ENCODE assay signal across 23 cellular contexts in the genomic region with DNA sequence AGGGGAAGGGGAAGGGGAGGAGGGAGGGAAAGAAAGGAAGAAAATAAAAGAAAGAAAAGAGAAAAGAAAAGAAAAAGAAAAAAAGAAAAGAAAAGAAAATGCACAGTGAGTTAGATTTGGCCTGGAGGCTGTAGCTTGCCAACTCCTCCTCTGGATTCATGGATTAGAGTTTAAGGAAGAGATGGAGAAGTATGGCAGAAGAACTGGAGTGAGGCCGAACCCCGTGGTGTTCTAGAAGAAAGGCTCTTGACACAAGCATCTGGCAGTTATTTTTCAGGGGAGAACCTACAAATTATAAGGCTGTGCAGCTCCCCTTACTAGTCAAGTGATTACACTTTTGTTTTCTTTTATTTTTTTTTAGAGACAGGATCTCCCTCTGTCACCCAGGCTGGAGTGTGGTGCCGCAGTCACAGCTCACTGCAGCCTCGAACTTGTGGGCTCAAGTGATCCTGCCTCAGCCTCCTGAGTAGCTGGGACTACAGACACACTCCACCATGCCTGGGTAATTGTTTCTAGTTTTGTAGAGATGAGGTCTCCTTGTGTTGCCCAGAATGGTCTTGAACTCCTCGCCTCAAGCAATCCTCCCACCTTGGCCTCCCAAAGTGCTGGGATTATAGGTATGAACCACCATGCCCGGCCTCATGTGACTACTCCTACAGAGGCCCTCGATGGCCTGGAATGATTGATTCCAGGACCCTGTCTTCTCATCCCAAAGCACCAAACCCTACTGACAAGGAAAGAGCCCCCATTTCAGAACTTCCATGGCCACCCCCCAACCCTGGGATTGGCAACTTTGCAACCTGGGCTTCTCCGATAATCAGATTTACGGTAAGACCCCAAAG. TPM values are rescaled to one million over a fixed set of nuclear protein-coding genes. Genes with fewer than 3 reads are reported as not detected.
DNase-seq lines count a peak whose midpoint lies in the region; ATAC-seq and TF ChIP-seq lines count a peak whose summit lies in the region.
"Had no signal": no experiment of that assay in that cellular context is flagged by ENCODE, and none has a peak within 500 bp of the region (broad histone marks: within the 10 kb centered on the region; RNA-seq: fewer than 3 reads in every experiment).

No MANE protein-coding gene starts in this region.

- POLR2A ChIA-PET in WTC11 (lab: Charles Lee), result no interaction called here

- H3K36me3 ChIP-seq in upper lobe of right lung, result no peaks in the 10 kb centered on the region
- H3K36me3 ChIP-seq: MG63 had no signal

- peaks cover 3% of the 10 kb centered on the region for H3K4me1 ChIP-seq in upper lobe of right lung

- H3K9me3 ChIP-seq in upper lobe of right lung, result no peaks in the 10 kb centered on the region
- H3K9me3 ChIP-seq: BLaER1 treated with 17β-estradiol and CSF1 and Interleukin-3, amounts not matched to agents 10 nM and 100 nM; MG63 had no signal

- H3K4me3 ChIP-seq in upper lobe of right lung, result no peak overlapping the region
- H3K4me3 ChIP-seq: BLaER1 treated with 17β-estradiol and CSF1 and Interleukin-3, amounts not matched to agents 10 nM and 100 nM; GM12878; MG63 had no signal

- CTCF ChIA-PET in WTC11 (lab: Charles Lee), result interaction anchor here (0.6 kb wide), 1 partner anchor 847 kb away, joined by 3 read pairs; no protein-coding TSS in a partner anchor

- H3K27ac Mint-ChIP-seq in CD14-positive monocyte (no peak overlapping the region), WTC11 (no peak overlapping the region), nephron progenitor cell (no peak overlapping the region)
- H3K27ac Mint-ChIP-seq: CD4-positive, alpha-beta memory T cell had no signal

- H3K4me3 Mint-ChIP-seq in CD14-positive monocyte, result no peak overlapping the region
- no peak overlapping the region for H3K4me3 Mint-ChIP-seq in WTC11
- no peak overlapping the region for H3K4me3 Mint-ChIP-seq in nephron progenitor cell
- H3K4me3 Mint-ChIP-seq: CD4-positive, alpha-beta memory T cell had no signal

- H3K27me3 Mint-ChIP-seq in CD14-positive monocyte (ENCODE audit: low read depth in 3 of 3), result peaks cover 0 to 5% (median 4%) of the 10 kb centered on the region in 3 donors
- no peaks in the 10 kb centered on the region; the same call in 1 of the 2 replicates for H3K27me3 Mint-ChIP-seq in WTC11 (ENCODE audit: low read depth)
- peaks cover 5% of the 10 kb centered on the region for H3K27me3 Mint-ChIP-seq in nephron progenitor cell (ENCODE audit: low read depth, poor library complexity)
- H3K27me3 Mint-ChIP-seq: CD4-positive, alpha-beta memory T cell had no signal

- no peak for ATAC-seq in WTC11
- no peak for ATAC-seq in upper lobe of right lung
- no peak for ATAC-seq in HG03520 (IDR thresholded peaks at IDR 0.05; ENCODE audit: unreplicated experiment)
- ATAC-seq: GM12878, HCT116 had no signal

- H3K9me3 Mint-ChIP-seq in CD14-positive monocyte (no peaks in the 10 kb centered on the region), WTC11 (no peaks in the 10 kb centered on the region), nephron progenitor cell (no peaks in the 10 kb centered on the region)

- TF ChIP-seq CTCF in CD14-positive monocyte (IDR thresholded peaks at IDR 0.05) (no peak), WTC11 (IDR thresholded peaks at IDR 0.05) (no peak), upper lobe of right lung (IDR thresholded peaks at IDR 0.05) (no peak), nephron progenitor cell (IDR thresholded peaks at IDR 0.05) (no peak)

- H3K27ac ChIP-seq in upper lobe of right lung, result no peak overlapping the region
- H3K27ac ChIP-seq: BLaER1 treated with 17β-estradiol and CSF1 and Interleukin-3, amounts not matched to agents 10 nM and 100 nM; RWPE1 had no signal

- no peaks in the 10 kb centered on the region for H3K36me3 Mint-ChIP-seq in CD14-positive monocyte
- peaks cover 3% of the 10 kb centered on the region; the same call in 1 of the 2 replicates for H3K36me3 Mint-ChIP-seq in WTC11
- peaks cover 16% of the 10 kb centered on the region for H3K36me3 Mint-ChIP-seq in nephron progenitor cell (ENCODE audit: low read depth)

- no peaks in the 10 kb centered on the region for H3K27me3 ChIP-seq in upper lobe of right lung
- H3K27me3 ChIP-seq: BLaER1 treated with 17β-estradiol and CSF1 and Interleukin-3, amounts not matched to agents 10 nM and 100 nM; MG63 had no signal

- peak; percentile 3 for DNase-seq in CD14-positive monocyte (ENCODE audit: low spot score)
- DNase-seq in WTC11 (ENCODE audit: low spot score), result no peak
- peak; percentile 22 for DNase-seq in mesenteric fat pad (ENCODE audit: low spot score)
- peak; percentile 34 for DNase-seq in upper lobe of right lung
- DNase-seq in DMS79 (lab: John Stamatoyannopoulos, UW), result no peak
- DNase-seq in nephron progenitor cell, result no peak
- DNase-seq: CD4-positive, alpha-beta memory T cell; COR-L47; DMS53; GOT3; KBM-7; MG63; NCI-H1105 treated with DMSO at 0.1 percent for 48 hours; NCI-H146; NCI-H1930; NCI-H2107; NCI-H526 treated with DMSO at 0.1 percent for 48 hours; SHP77 had no signal

- intact Hi-C loops in CD14-positive monocyte (cut with micrococcal nuclease) (no loop called here), upper lobe of right lung (cut with DNase I) (no loop called here)

- H3K4me1 Mint-ChIP-seq in CD14-positive monocyte (peaks cover 14% of the 10 kb centered on the region), WTC11 (peaks cover 7% of the 10 kb centered on the region), nephron progenitor cell (peaks cover 30% of the 10 kb centered on the region)

TF ChIP-seq in WTC11, 78 proteins besides CTCF, POLR2A, EP300 and RAD21:
- no peak for TF ChIP-seq CREB1 (CRISPR knock-in tag; IDR thresholded peaks at IDR 0.05)
- TF ChIP-seq, protein P1, sequence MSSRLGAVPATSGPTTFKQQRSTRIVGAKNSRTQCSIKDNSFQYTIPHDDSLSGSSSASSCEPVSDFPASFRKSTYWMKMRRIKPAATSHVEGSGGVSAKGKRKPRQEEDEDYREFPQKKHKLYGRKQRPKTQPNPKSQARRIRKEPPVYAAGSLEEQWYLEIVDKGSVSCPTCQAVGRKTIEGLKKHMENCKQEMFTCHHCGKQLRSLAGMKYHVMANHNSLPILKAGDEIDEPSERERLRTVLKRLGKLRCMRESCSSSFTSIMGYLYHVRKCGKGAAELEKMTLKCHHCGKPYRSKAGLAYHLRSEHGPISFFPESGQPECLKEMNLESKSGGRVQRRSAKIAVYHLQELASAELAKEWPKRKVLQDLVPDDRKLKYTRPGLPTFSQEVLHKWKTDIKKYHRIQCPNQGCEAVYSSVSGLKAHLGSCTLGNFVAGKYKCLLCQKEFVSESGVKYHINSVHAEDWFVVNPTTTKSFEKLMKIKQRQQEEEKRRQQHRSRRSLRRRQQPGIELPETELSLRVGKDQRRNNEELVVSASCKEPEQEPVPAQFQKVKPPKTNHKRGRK (CRISPR knock-in tag; IDR thresholded peaks at IDR 0.05; ENCODE audit: borderline replicate concordance), result 0 out of 2 replicates have a peak, but pooled peaks have one; percentile 14
TF ChIP-seq in WTC11: peak in this region for 1.

RNA-seq across cellular contexts. Expression of a gene that starts 19.5 kb away (rescaled TPM):
- polyA plus RNA-seq in CD14-positive monocyte, result 1 to 10 TPM; 1.9 TPM
- total RNA-seq in WTC11 (2021), result 56.5 to 62.8 TPM (median 61.7 TPM) in 3 replicates
- total RNA-seq in mesenteric fat pad, result 5.2 TPM
- 10.7 TPM for total RNA-seq in upper lobe of right lung

RNA-seq across cellular contexts. Expression of a gene that starts 24.2 kb away (rescaled TPM):
- under 1 TPM in 1 of 2 donors, not detected in 1; 0.12 TPM for polyA plus RNA-seq in CD14-positive monocyte
- total RNA-seq in WTC11 (2021) (17.4 to 26.3 TPM (median 17.5 TPM) in 3 replicates), mesenteric fat pad (21.1 TPM), upper lobe of right lung (24.0 TPM)

Comparison
In these comparisons a context has a peak if more than half of its experiments do, and no peak if none do; other contexts are left out.
1. DNase-seq: peak in CD14-positive monocyte (single experiment), mesenteric fat pad (single experiment) and upper lobe of right lung (single experiment); none in WTC11 (single experiment), DMS79 (single experiment) and nephron progenitor cell (single experiment).